15 cellular contexts compared by ENCODE assay signal in the genomic region with DNA sequence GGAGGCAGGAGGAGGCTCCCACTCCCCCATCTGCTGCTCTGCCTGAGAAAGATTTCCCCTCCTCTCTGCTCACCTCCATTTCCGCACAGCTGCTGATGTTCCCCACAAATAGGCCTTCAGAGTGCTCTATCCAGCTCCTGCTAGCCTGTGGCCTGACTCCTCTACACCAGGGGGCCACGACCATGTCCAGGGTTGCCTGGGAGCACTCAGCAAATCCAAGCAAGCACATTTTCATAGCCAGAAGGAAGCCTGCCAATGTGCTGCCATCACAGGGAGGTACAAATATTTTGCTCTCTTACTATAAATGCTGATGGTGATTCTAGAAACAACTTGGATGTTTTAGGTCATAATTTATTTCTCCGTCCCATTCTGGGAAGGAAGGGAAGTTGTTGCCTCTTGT. TPM values are rescaled to one million over a fixed set of nuclear protein-coding genes. Genes with fewer than 3 reads are reported as not detected.
DNase-seq lines count a peak whose midpoint lies in the region; ATAC-seq and TF ChIP-seq lines count a peak whose summit lies in the region.
"Had no signal": no experiment of that assay in that cellular context is flagged by ENCODE, and none has a peak within 500 bp of the region (broad histone marks: within the 10 kb centered on the region; RNA-seq: fewer than 3 reads in every experiment).

No MANE protein-coding gene starts in this region.

- H4K8ac ChIP-seq in neuronal stem cell (ENCODE audit: low read depth, low read length) = no peak overlapping the region

- H3K36me3 ChIP-seq in GM23338 (ENCODE audit: insufficient read depth) (no peaks in the 10 kb centered on the region), neuronal stem cell (replicated peaks in 1 of 2; ENCODE audit: control insufficient read depth in 2 of 2, insufficient read depth in 2 of 2, low read length in 2 of 2) (no peaks in the 10 kb centered on the region)

- no peak overlapping the region for H3K23ac ChIP-seq in neuronal stem cell (ENCODE audit: low read depth, low read length, poor library complexity)

- H3K27me3 ChIP-seq in GM23338 (ENCODE audit: insufficient read depth) = no peaks in the 10 kb centered on the region
- no peaks in the 10 kb centered on the region for H3K27me3 ChIP-seq in neuronal stem cell (ENCODE audit: control insufficient read depth in 3 of 3, insufficient read depth in 3 of 3, low read depth in 1 of 3, low read length in 3 of 3)

- H2BK120ac ChIP-seq in neuronal stem cell (ENCODE audit: low read depth, low read length) = peak overlapping the region; percentile 4

- H3K9ac ChIP-seq in neuronal stem cell (ENCODE audit: low read depth, low read length, poor library complexity) = no peak overlapping the region

- no peak overlapping the region for H3K4me3 Mint-ChIP-seq in GM23338
- H3K4me3 Mint-ChIP-seq: B cell; CD4-positive, alpha-beta T cell had no signal

- no peak overlapping the region for H2AK5ac ChIP-seq in neuronal stem cell (ENCODE audit: low read depth, low read length)

- no peaks in the 10 kb centered on the region for H3K36me3 Mint-ChIP-seq in GM23338 (ENCODE audit: low read depth)

- H2AFZ ChIP-seq in GM23338 (no peak overlapping the region), neuronal stem cell (ENCODE audit: low read length) (no peak overlapping the region)

- H3K79me1 ChIP-seq in neuronal stem cell (ENCODE audit: low read depth, low read length) = no peaks in the 10 kb centered on the region

- no peak overlapping the region for H2BK5ac ChIP-seq in neuronal stem cell (ENCODE audit: low read length)

- no peaks in the 10 kb centered on the region for H3K9me2 ChIP-seq in GM23338 (ENCODE audit: insufficient read depth)

- no peak for TF ChIP-seq CTCF in GM23338 (conservative IDR thresholded peaks at IDR 0.05; ENCODE audit: low read depth in 2 of 2)
- TF ChIP-seq CTCF in coronary artery (IDR thresholded peaks at IDR 0.05) = no peak

- no peak overlapping the region for H4K91ac ChIP-seq in neuronal stem cell (ENCODE audit: low read depth, low read length, poor library complexity)

- no peak overlapping the region for H3K27ac Mint-ChIP-seq in GM23338
- H3K27ac Mint-ChIP-seq: B cell; CD4-positive, alpha-beta T cell had no signal

- H3F3A ChIP-seq in GM23338 (replicated peaks; ENCODE audit: low read depth) = no peaks in the 10 kb centered on the region

- DNase-seq in GM23338 (ENCODE audit: low spot score) (no peak), coronary artery (ENCODE audit: low spot score) (no peak), islet precursor cell (peak; percentile 55), neuronal stem cell (ENCODE audit: low spot score) (no peak)
- DNase-seq in effector CD4-positive, alpha-beta T cell = no peak
- DNase-seq in stimulated activated CD4-positive, alpha-beta T cell treated with anti-CD3 and anti-CD28 coated beads, Interleukin-4, amount 100 ng/mL, for 24 hours = no peak
- DNase-seq: Calu3; CD4-positive, alpha-beta T cell; DMS 273 treated with DMSO at 0.1 percent for 48 hours had no signal

- H3K4me3 ChIP-seq in GM23338 = no peak overlapping the region
- H3K4me3 ChIP-seq in coronary artery = no peak overlapping the region
- no peak overlapping the region for H3K4me3 ChIP-seq in neuronal stem cell (ENCODE audit: low read length in 2 of 2)

- H3K4ac ChIP-seq in neuronal stem cell (ENCODE audit: low read length) = no peak overlapping the region

- H3K18ac ChIP-seq in neuronal stem cell (ENCODE audit: low read length) = peak overlapping the region; percentile 50

- peaks cover 5% of the 10 kb centered on the region for H3K27me3 Mint-ChIP-seq in GM23338 (ENCODE audit: insufficient read depth, low read depth, poor library complexity)

- no peak overlapping the region for H3K14ac ChIP-seq in neuronal stem cell (ENCODE audit: low read length)

- H3K4me2 ChIP-seq in GM23338 (no peak overlapping the region), neuronal stem cell (ENCODE audit: insufficient read depth, low read length, poor library complexity, severe bottlenecking) (no peak overlapping the region)

- no peaks in the 10 kb centered on the region for H3K79me2 ChIP-seq in GM23338 (replicated peaks; ENCODE audit: insufficient read depth)

- H3K4me1 Mint-ChIP-seq in GM23338 = no peaks in the 10 kb centered on the region
- H3K4me1 Mint-ChIP-seq: B cell had no signal

- H2BK15ac ChIP-seq in neuronal stem cell (ENCODE audit: low read length) = no peak overlapping the region

- H3K27ac ChIP-seq in GM23338 (ENCODE audit: low read depth) (no peak overlapping the region), coronary artery (peak overlapping the region; percentile 75 to 85), neuronal stem cell (replicated peaks; ENCODE audit: low read length) (no peak overlapping the region)

- ATAC-seq in GM23338 = peak; percentile 41; the same call in 2 of the 3 replicates
- ATAC-seq in HG02970 (IDR thresholded peaks at IDR 0.05; ENCODE audit: low FRiP score, unreplicated experiment) = no peak
- no peak for ATAC-seq in HG02759 (IDR thresholded peaks at IDR 0.05; ENCODE audit: unreplicated experiment)
- ATAC-seq: HCT116, HepG2 had no signal

- WGBS in neuronal stem cell (ENCODE audit: extremely low coverage in 2 of 2, insufficient read length in 2 of 2, insufficient replicate concordance in 1 of 2), 2 donors = no CpG with 5 or more reads among the region's 3 CpGs

- H3K9me3 ChIP-seq in neuronal stem cell (replicated peaks in 1 of 2; ENCODE audit: control insufficient read depth in 2 of 2, insufficient read depth in 1 of 2, low read depth in 1 of 2, low read length in 2 of 2) = no peaks in the 10 kb centered on the region

- no peaks in the 10 kb centered on the region for H4K20me1 ChIP-seq in GM23338 (replicated peaks; ENCODE audit: insufficient read depth)

- no peak overlapping the region for H2BK12ac ChIP-seq in neuronal stem cell (ENCODE audit: low read length)

- H3K9me3 Mint-ChIP-seq in GM23338 = no peaks in the 10 kb centered on the region
- H3K9me3 Mint-ChIP-seq: CD4-positive, alpha-beta T cell had no signal

- H3K4me1 ChIP-seq in GM23338 (ENCODE audit: insufficient read depth) (no peaks in the 10 kb centered on the region), neuronal stem cell (ENCODE audit: control insufficient read depth in 2 of 2, insufficient read depth in 1 of 2, low read depth in 1 of 2, low read length in 2 of 2) (no peaks in the 10 kb centered on the region)

TF ChIP-seq in GM23338, 12 proteins besides CTCF, POLR2A, EP300 and RAD21 (continues in another document):
- no peak for TF ChIP-seq EZH2phosphoT487 (IDR thresholded peaks at IDR 0.05; ENCODE audit: unreplicated experiment)
- TF ChIP-seq POLR2AphosphoS5 (IDR thresholded peaks at IDR 0.05; ENCODE audit: low read depth) = no peak

RNA-seq across cellular contexts. Expression of a gene that starts 17.3 kb away (rescaled TPM):
- total RNA-seq in GM23338 (2014; rRNA removed; shearing (Covaris generic)) = 0.31 and 0.62 TPM in 2 replicates
- polyA plus RNA-seq in GM23338 (2016; fragmentation: Nextera tagmentation; extraction: Ambion mirVana) = 0.16 and 0.44 TPM in 2 replicates
- polyA plus RNA-seq in neuronal stem cell (2013, experiment 1 of 2) = 0.21 TPM
- polyA plus RNA-seq in neuronal stem cell (2013, experiment 2 of 2) = 0.28 TPM
- total RNA-seq: Calu3; CD4-positive, alpha-beta T cell; Daoy; HepG2 had no signal
- polyA plus RNA-seq: HepG2 had no signal

Comparison
In these comparisons a context has a peak if more than half of its experiments do, and no peak if none do; other contexts are left out.
1. H3K27ac ChIP-seq: peak in coronary artery (2 of 2); none in GM23338 (single experiment) and neuronal stem cell (single experiment).